Comparison of ENCODE assay signal across 1 cellular context in genomic region chr17:17957584-17957916, GRCh38.
TF ChIP-seq lines count a peak whose summit lies in the region.

No MANE protein-coding gene starts in this region.

TF ChIP-seq in endothelial cell of umbilical vein, 7 proteins besides CTCF, POLR2A, EP300 and RAD21 (continued from another document):
- TF ChIP-seq POLR2AphosphoS5 (IDR thresholded peaks at IDR 0.05; ENCODE audit: insufficient read depth, low read depth, low read length) (no peak), JUN (IDR thresholded peaks at IDR 0.05; ENCODE audit: borderline replicate concordance, insufficient read depth, insufficient read length, low read depth) (no peak), GATA2 (IDR thresholded peaks at IDR 0.05; ENCODE audit: insufficient read depth, insufficient read length, low read depth, low read length) (no peak), MAX (IDR thresholded peaks at IDR 0.05; ENCODE audit: insufficient read depth, insufficient read length) (no peak)
